ENCODE assay signal across 8 cellular contexts in genomic region chr13:44470623-44471562, GRCh38.
DNase-seq lines count a peak whose midpoint lies in the region; ATAC-seq, FAIRE-seq and TF ChIP-seq lines count a peak whose summit lies in the region.

No MANE protein-coding gene starts in this region.

- H3K27ac Mint-ChIP-seq in type B pancreatic cell: no peak overlapping the region
- H3K27ac Mint-ChIP-seq in activated CD4-positive, alpha-beta T cell treated with anti-CD3 and anti-CD28 coated beads for 36 hours: no peak overlapping the region

- ATAC-seq in foreskin keratinocyte (no peak), GM21737 (IDR thresholded peaks at IDR 0.05; ENCODE audit: unreplicated experiment) (no peak)
- ATAC-seq in activated CD4-positive, alpha-beta T cell treated with anti-CD3 and anti-CD28 coated beads for 36 hours: no peak

- TF ChIP-seq CTCF in foreskin keratinocyte (conservative IDR thresholded peaks at IDR 0.05) (peak; percentile 75), type B pancreatic cell (conservative IDR thresholded peaks at IDR 0.05) (peak; percentile 83)

- no peaks in the 10 kb centered on the region for H3K27me3 ChIP-seq in SJSA1 (replicated peaks)
- H3K27me3 ChIP-seq in foreskin keratinocyte: no peaks in the 10 kb centered on the region

- intact Hi-C loops in activated CD4-positive, alpha-beta T cell treated with anti-CD3 and anti-CD28 coated beads for 36 hours (cut with DNase I, micrococcal nuclease): loop anchor here (1.0 to 2.0 kb wide), 4 partner anchors 32 to 566 kb away; no protein-coding TSS in a partner anchor

- H3K27ac ChIP-seq in SJSA1: 0 out of 2 replicates have a peak overlapping the region, but pooled peaks have one; percentile 25
- H3K27ac ChIP-seq in foreskin keratinocyte: no peak overlapping the region

- H3K4me1 Mint-ChIP-seq in type B pancreatic cell (ENCODE audit: unreplicated experiment): peaks cover 43% of the 10 kb centered on the region
- H3K4me1 Mint-ChIP-seq in activated CD4-positive, alpha-beta T cell treated with anti-CD3 and anti-CD28 coated beads for 36 hours: no peaks in the 10 kb centered on the region

- H3K4me3 Mint-ChIP-seq in type B pancreatic cell: no peak overlapping the region
- H3K4me3 Mint-ChIP-seq in activated CD4-positive, alpha-beta T cell treated with anti-CD3 and anti-CD28 coated beads for 36 hours: no peak overlapping the region

- no peaks in the 10 kb centered on the region for H3K27me3 Mint-ChIP-seq in type B pancreatic cell
- H3K27me3 Mint-ChIP-seq in activated CD4-positive, alpha-beta T cell treated with anti-CD3 and anti-CD28 coated beads for 36 hours: no peaks in the 10 kb centered on the region

- H3K9me3 ChIP-seq in SJSA1 (replicated peaks): no peaks in the 10 kb centered on the region

- CTCF ChIA-PET in activated CD4-positive, alpha-beta T cell treated with anti-CD3 and anti-CD28 coated beads for 36 hours (lab: Charles Lee): interaction anchor here (0.7 to 3.8 kb wide), 7 partner anchors 13 to 571 kb away, joined by 3 to 19 read pairs (median 4); no protein-coding TSS in a partner anchor

- no peaks in the 10 kb centered on the region for H3K9me3 Mint-ChIP-seq in type B pancreatic cell
- H3K9me3 Mint-ChIP-seq in activated CD4-positive, alpha-beta T cell treated with anti-CD3 and anti-CD28 coated beads for 36 hours (ENCODE audit: low read depth): no peaks in the 10 kb centered on the region

- H3K4me1 ChIP-seq in SJSA1 (replicated peaks) (peaks cover 21% of the 10 kb centered on the region), foreskin keratinocyte (no peaks in the 10 kb centered on the region)

- DNase-seq in H4 (ENCODE audit: low spot score): peak; percentile 6
- DNase-seq in SJSA1 (ENCODE audit: low read depth in 1 of 2, low spot score in 2 of 2): peak in 1 of 2 experiments; percentile 20
- DNase-seq in foreskin keratinocyte: peak in 1 of 2 donors; percentile 13
- no peak for DNase-seq in type B pancreatic cell (ENCODE audit: extremely low spot score, unreplicated experiment)
- DNase-seq in activated CD4-positive, alpha-beta T cell treated with anti-CD3 and anti-CD28 coated beads for 36 hours: no peak
- no peak for DNase-seq in NCI-H1436 treated with DMSO at 0.1 percent for 48 hours (lab: John Stamatoyannopoulos, UW)

- POLR2A ChIA-PET in activated CD4-positive, alpha-beta T cell treated with anti-CD3 and anti-CD28 coated beads for 36 hours (lab: Charles Lee): no interaction called here

- no peaks in the 10 kb centered on the region for H3K36me3 ChIP-seq in SJSA1

- H3K4me3 ChIP-seq in SJSA1: no peak overlapping the region

- H3K36me3 Mint-ChIP-seq in type B pancreatic cell: no peaks in the 10 kb centered on the region
- no peaks in the 10 kb centered on the region for H3K36me3 Mint-ChIP-seq in activated CD4-positive, alpha-beta T cell treated with anti-CD3 and anti-CD28 coated beads for 36 hours (ENCODE audit: low read depth)

- peak; percentile 98 for FAIRE-seq in A204.1 (lab: Jason Lieb, UNC)
